In the genomic region with DNA sequence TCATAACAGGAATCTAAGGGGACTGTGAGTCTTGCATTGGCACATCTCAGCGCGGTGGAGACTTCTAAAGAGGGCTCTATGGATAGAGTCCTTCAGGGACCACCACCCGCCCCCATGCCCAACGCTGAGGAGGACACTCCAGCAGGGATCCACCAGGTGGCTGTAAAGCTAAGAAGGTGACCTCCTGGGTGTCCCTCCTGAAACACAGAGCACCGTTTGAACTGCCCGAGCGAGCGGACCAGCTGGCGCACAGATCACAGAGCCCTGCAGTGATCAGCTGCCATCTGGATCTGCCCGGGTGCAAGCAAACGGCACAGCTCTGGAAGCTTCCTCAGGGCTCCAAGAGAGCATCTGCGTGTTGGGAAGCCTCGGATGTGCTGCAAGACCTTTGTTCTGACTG, we compare ENCODE assay signal across 10 cellular contexts. TPM values are rescaled to one million over a fixed set of nuclear protein-coding genes. Genes with fewer than 3 reads are reported as not detected.
DNase-seq lines count a peak whose midpoint lies in the region; ATAC-seq, FAIRE-seq and TF ChIP-seq lines count a peak whose summit lies in the region.
"Had no signal": no experiment of that assay in that cellular context is flagged by ENCODE, and none has a peak within 500 bp of the region (broad histone marks: within the 10 kb centered on the region; RNA-seq: fewer than 3 reads in every experiment).

No MANE protein-coding gene starts in this region.

- H4K91ac ChIP-seq in trophoblast cell (ENCODE audit: low read depth, low read length), result peak overlapping the region; percentile 70

- WGBS in trophoblast cell (ENCODE audit: extremely low coverage, insufficient coverage, insufficient read length), result no CpG with 5 or more reads among the region's 13 CpGs

- no peak overlapping the region for H4K8ac ChIP-seq in trophoblast cell (ENCODE audit: low read depth, low read length)

- ATAC-seq in GM21576 (IDR thresholded peaks at IDR 0.05; ENCODE audit: unreplicated experiment), result no peak

- peak overlapping the region; percentile 31 for H3K4me3 ChIP-seq in BE2C (ENCODE audit: low read depth, low read length)
- H3K4me3 ChIP-seq in trophoblast cell (ENCODE audit: low read depth, low read length), result no peak overlapping the region

- H3K27me3 ChIP-seq in BE2C, result no peaks in the 10 kb centered on the region
- H3K27me3 ChIP-seq in trophoblast cell (ENCODE audit: insufficient read depth, low read length), result no peaks in the 10 kb centered on the region

- peaks cover 21% of the 10 kb centered on the region for H3K79me1 ChIP-seq in trophoblast cell (ENCODE audit: low read length)

- no peak for TF ChIP-seq CTCF in BE2C (IDR thresholded peaks at IDR 0.05; ENCODE audit: low read depth, low read length)

- H2AK5ac ChIP-seq in trophoblast cell (ENCODE audit: low read length), result peak overlapping the region; percentile 9

- no peak overlapping the region for H2BK120ac ChIP-seq in trophoblast cell (ENCODE audit: insufficient read depth, low read length, poor library complexity)

- H3K4ac ChIP-seq in trophoblast cell (ENCODE audit: low read depth, low read length), result no peak overlapping the region

- DNase-seq in BE2C (peak; percentile 77), NCI-H446 (lab: John Stamatoyannopoulos, UW) (peak; percentile 17 to 77), cerebellum (ENCODE audit: low spot score) (peak; percentile 73), trophoblast cell (no peak), RCC 7860 (ENCODE audit: low spot score) (no peak), NCI-H345 (lab: John Stamatoyannopoulos, UW) (no peak), OCI-M2 (lab: John Stamatoyannopoulos, UW; ENCODE audit: unreplicated experiment) (no peak)
- DNase-seq: mesendoderm had no signal

- H2BK5ac ChIP-seq in trophoblast cell (ENCODE audit: low read depth, low read length, poor library complexity), result no peak overlapping the region

- H3K79me2 ChIP-seq in trophoblast cell (ENCODE audit: control insufficient read depth, insufficient read depth, low read length, poor library complexity), result no peaks in the 10 kb centered on the region

- H3K9me3 ChIP-seq in BE2C, result no peaks in the 10 kb centered on the region
- no peaks in the 10 kb centered on the region for H3K9me3 ChIP-seq in trophoblast cell (ENCODE audit: insufficient read depth, low read depth, low read length)

- FAIRE-seq in RCC 7860 (lab: Jason Lieb, UNC), result no peak
- FAIRE-seq: TTC549 had no signal

- H3K18ac ChIP-seq in trophoblast cell (ENCODE audit: low read length), result peak overlapping the region; percentile 5

- H3K23ac ChIP-seq in trophoblast cell (ENCODE audit: low read length), result no peak overlapping the region

- no peak overlapping the region for H3K27ac ChIP-seq in trophoblast cell (ENCODE audit: low read depth, low read length)

- no peak overlapping the region for H3K14ac ChIP-seq in trophoblast cell (ENCODE audit: low read length)

- H3K4me1 ChIP-seq in BE2C, result peaks cover 31% of the 10 kb centered on the region
- peaks cover 17 to 26% of the 10 kb centered on the region in 2 experiments for H3K4me1 ChIP-seq in trophoblast cell (ENCODE audit: control insufficient read depth in 1 of 2, insufficient read depth in 2 of 2, low read length in 2 of 2)

- H4K12ac ChIP-seq in trophoblast cell (ENCODE audit: low read depth, low read length), result no peak overlapping the region

- no peak overlapping the region for H3K9ac ChIP-seq in trophoblast cell (ENCODE audit: low read length)

- H3K36me3 ChIP-seq in BE2C (no peaks in the 10 kb centered on the region), trophoblast cell (ENCODE audit: control insufficient read depth in 1 of 2, insufficient read depth in 2 of 2, low read length in 2 of 2) (no peaks in the 10 kb centered on the region)

- H3K4me2 ChIP-seq in trophoblast cell (ENCODE audit: low read length), result no peak overlapping the region

- peak overlapping the region; percentile 5 for H2AFZ ChIP-seq in trophoblast cell (ENCODE audit: insufficient read depth, low read length, poor library complexity)

- H2BK12ac ChIP-seq in trophoblast cell (ENCODE audit: low read length), result peak overlapping the region; percentile 75

RNA-seq across cellular contexts. Expression of gene LYST, which starts 51.3 kb away (rescaled TPM):
- polyA plus RNA-seq in BE2C (2012; ENCODE audit: insufficient read depth, insufficient read length, low read depth), result 8.4 TPM
- total RNA-seq in cerebellum, result 82.8 TPM
- polyA plus RNA-seq in trophoblast cell (2013), result 2.4 and 2.7 TPM in 2 replicates

Comparison
In these comparisons a context has a peak if more than half of its experiments do, and no peak if none do; other contexts are left out.
1. DNase-seq: peak in BE2C (single experiment), NCI-H446 (2 of 2) and cerebellum (single experiment); none in trophoblast cell (0 of 2), RCC 7860 (single experiment), NCI-H345 (single experiment) and OCI-M2 (single experiment).